1 cellular context compared by ENCODE assay signal in the genomic region with DNA sequence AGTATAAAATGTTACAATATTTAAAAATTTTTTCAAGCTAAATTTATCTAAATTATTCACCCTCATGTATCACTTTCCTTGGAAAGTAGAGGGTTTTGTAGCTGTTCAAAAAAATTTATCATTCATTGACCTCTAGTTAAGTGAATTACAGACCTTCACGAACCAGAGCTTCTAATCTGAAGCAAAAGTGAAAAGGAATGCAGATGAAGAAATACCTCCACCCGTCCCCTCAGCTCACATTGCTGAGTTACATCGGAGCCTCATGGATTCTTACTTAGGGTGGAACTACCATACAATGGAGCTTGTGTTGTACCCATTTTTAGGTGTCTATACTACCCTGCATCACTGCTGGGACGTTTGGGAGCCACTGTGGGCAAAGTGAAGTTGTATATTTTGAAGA.
TF ChIP-seq lines count a peak whose summit lies in the region.

No MANE protein-coding gene starts in this region.

TF ChIP-seq in IMR-90, 13 proteins besides CTCF, POLR2A, EP300 and RAD21 (continued from another document):
- TF ChIP-seq NFE2L2 (IDR thresholded peaks at IDR 0.05; ENCODE audit: low read depth, low read length), result no peak
- TF ChIP-seq MAZ (IDR thresholded peaks at IDR 0.05; ENCODE audit: borderline replicate concordance, low read depth, low read length), result no peak
- TF ChIP-seq, protein P1, sequence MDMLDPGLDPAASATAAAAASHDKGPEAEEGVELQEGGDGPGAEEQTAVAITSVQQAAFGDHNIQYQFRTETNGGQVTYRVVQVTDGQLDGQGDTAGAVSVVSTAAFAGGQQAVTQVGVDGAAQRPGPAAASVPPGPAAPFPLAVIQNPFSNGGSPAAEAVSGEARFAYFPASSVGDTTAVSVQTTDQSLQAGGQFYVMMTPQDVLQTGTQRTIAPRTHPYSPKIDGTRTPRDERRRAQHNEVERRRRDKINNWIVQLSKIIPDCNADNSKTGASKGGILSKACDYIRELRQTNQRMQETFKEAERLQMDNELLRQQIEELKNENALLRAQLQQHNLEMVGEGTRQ (IDR thresholded peaks at IDR 0.05; ENCODE audit: low read depth, low read length), result no peak
- TF ChIP-seq RCOR1 (IDR thresholded peaks at IDR 0.05; ENCODE audit: insufficient replicate concordance, low read length), result no peak
- TF ChIP-seq FOS (IDR thresholded peaks at IDR 0.05; ENCODE audit: low read depth, low read length), result no peak
- TF ChIP-seq CHD1 (IDR thresholded peaks at IDR 0.05; ENCODE audit: low read depth, low read length), result no peak
- no peak for TF ChIP-seq SMC3 (IDR thresholded peaks at IDR 0.05; ENCODE audit: low read depth, low read length)
- TF ChIP-seq RFX5 (IDR thresholded peaks at IDR 0.05; ENCODE audit: low read depth, low read length), result no peak
- TF ChIP-seq, protein P2, sequence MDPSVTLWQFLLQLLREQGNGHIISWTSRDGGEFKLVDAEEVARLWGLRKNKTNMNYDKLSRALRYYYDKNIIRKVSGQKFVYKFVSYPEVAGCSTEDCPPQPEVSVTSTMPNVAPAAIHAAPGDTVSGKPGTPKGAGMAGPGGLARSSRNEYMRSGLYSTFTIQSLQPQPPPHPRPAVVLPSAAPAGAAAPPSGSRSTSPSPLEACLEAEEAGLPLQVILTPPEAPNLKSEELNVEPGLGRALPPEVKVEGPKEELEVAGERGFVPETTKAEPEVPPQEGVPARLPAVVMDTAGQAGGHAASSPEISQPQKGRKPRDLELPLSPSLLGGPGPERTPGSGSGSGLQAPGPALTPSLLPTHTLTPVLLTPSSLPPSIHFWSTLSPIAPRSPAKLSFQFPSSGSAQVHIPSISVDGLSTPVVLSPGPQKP (IDR thresholded peaks at IDR 0.05; ENCODE audit: borderline replicate concordance, low read depth, low read length), result no peak
- no peak for TF ChIP-seq MXI1 (IDR thresholded peaks at IDR 0.05; ENCODE audit: borderline replicate concordance, low read depth, low read length)
